Comparison of ENCODE assay signal across 15 cellular contexts in genomic region chr2:25337276-25337675, GRCh38. TPM values are rescaled to one million over a fixed set of nuclear protein-coding genes. Genes with fewer than 3 reads are reported as not detected.
DNase-seq lines count a peak whose midpoint lies in the region; ATAC-seq, FAIRE-seq and TF ChIP-seq lines count a peak whose summit lies in the region.
"Had no signal": no experiment of that assay in that cellular context is flagged by ENCODE, and none has a peak within 500 bp of the region (broad histone marks: within the 10 kb centered on the region; RNA-seq: fewer than 3 reads in every experiment).

No MANE protein-coding gene starts in this region.

- H3K4me2 ChIP-seq in HCT116 (ENCODE audit: low read length): no peak overlapping the region
- no peak overlapping the region for H3K4me2 ChIP-seq in GM12878 (ENCODE audit: control insufficient read depth, insufficient read depth)
- H3K4me2 ChIP-seq in neuronal stem cell (ENCODE audit: insufficient read depth, low read length, poor library complexity, severe bottlenecking): no peak overlapping the region

- H3K18ac ChIP-seq in neuronal stem cell (ENCODE audit: low read length): peak overlapping the region; percentile 24

- peak; percentile 69 for DNase-seq in activated CD4-positive, alpha-beta T cell treated with anti-CD3 and anti-CD28 coated beads, Interleukin-2, amount 10 ng/mL, durations not matched to agents 24 days and 14 days
- no peak for DNase-seq in activated CD4-positive, alpha-beta T cell treated with anti-CD3 and anti-CD28 coated beads, Interleukin-2, amount 50 U/mL, for 1 hour
- DNase-seq in HCT116 (ENCODE audit: low read depth, low spot score) (no peak), GM12878 (ENCODE audit: low read depth, low spot score) (no peak), neuronal stem cell (ENCODE audit: low spot score) (no peak), H4 (ENCODE audit: low spot score) (no peak), cerebellar nuclear complex (lab: John Stamatoyannopoulos, UW) (no peak), NOMO-1 (lab: John Stamatoyannopoulos, UW; ENCODE audit: unreplicated experiment in 2 of 2) (no peak)
- DNase-seq: DMS 273 treated with DMSO at 0.1 percent for 48 hours, heart right ventricle, left lung, right cardiac atrium, WERI-Rb-1 had no signal

- H3K79me2 ChIP-seq in HCT116 (ENCODE audit: insufficient read depth, low read length): 0 out of 2 replicates have a peak, but pooled peaks cover 5% of the 10 kb centered on the region
- peaks cover 29% of the 10 kb centered on the region for H3K79me2 ChIP-seq in GM12878 (ENCODE audit: control insufficient read depth, insufficient read depth, low read length)

- ATAC-seq in HCT116 (no peak), GM12878 (no peak)
- ATAC-seq: heart right ventricle, left lung, right cardiac atrium, SK-N-SH treated with all-trans-retinoic acid at 6 μM for 48 hours had no signal

- TF ChIP-seq EP300 in GM12878 (IDR thresholded peaks at IDR 0.05; ENCODE audit: borderline replicate concordance in 1 of 2, control insufficient read depth in 1 of 2, low read depth in 2 of 2, low read length in 2 of 2): no peak

- H2AK5ac ChIP-seq in neuronal stem cell (ENCODE audit: low read depth, low read length): no peak overlapping the region

- TF ChIP-seq POLR2A in HCT116 (IDR thresholded peaks at IDR 0.05; ENCODE audit: borderline replicate concordance, extremely low read depth, insufficient read depth, insufficient read length) (no peak), GM12878 (IDR thresholded peaks at IDR 0.05; ENCODE audit: low read depth, low read length) (peak; percentile 43)

- H2BK5ac ChIP-seq in neuronal stem cell (ENCODE audit: low read length): no peak overlapping the region

- no peaks in the 10 kb centered on the region for H3K79me1 ChIP-seq in neuronal stem cell (ENCODE audit: low read depth, low read length)

- FAIRE-seq in GM12878 (lab: Jason Lieb, UNC): no peak

- H3K27me3 ChIP-seq in HCT116 (ENCODE audit: insufficient read depth, low read length) (no peaks in the 10 kb centered on the region), GM12878 (replicated peaks in 1 of 2; ENCODE audit: control insufficient read depth in 2 of 2, insufficient read depth in 2 of 2, low read length in 1 of 2) (no peaks in the 10 kb centered on the region), neuronal stem cell (ENCODE audit: control insufficient read depth in 3 of 3, insufficient read depth in 3 of 3, low read depth in 1 of 3, low read length in 3 of 3) (peaks cover 2 to 31% (median 25%) of the 10 kb centered on the region in 3 experiments)
- H3K27me3 ChIP-seq: heart right ventricle, left lung had no signal

- WGBS in GM12878 (ENCODE audit: insufficient coverage, insufficient replicate concordance, low lambda C conversion rate, missing lambda C conversion rate): 86% methylated on average over 10 of the region's 10 CpGs
- no CpG with 5 or more reads among the region's 10 CpGs for WGBS in neuronal stem cell (ENCODE audit: extremely low coverage in 2 of 2, insufficient read length in 2 of 2, insufficient replicate concordance in 1 of 2), 2 donors

- intact Hi-C loops in activated CD4-positive, alpha-beta T cell treated with anti-CD3 and anti-CD28 coated beads, Interleukin-2, amount 10 ng/mL, durations not matched to agents 24 days and 14 days (cut with micrococcal nuclease): no loop called here
- intact Hi-C loops in HCT116 (cut with micrococcal nuclease) (no loop called here), GM12878 (cut with micrococcal nuclease; ENCODE audit: unreplicated experiment) (no loop called here)

- H3K4ac ChIP-seq in neuronal stem cell (ENCODE audit: low read length): no peak overlapping the region

- no peak overlapping the region for H4K8ac ChIP-seq in neuronal stem cell (ENCODE audit: low read depth, low read length)

- peak overlapping the region; percentile 70 for H3K27ac Mint-ChIP-seq in activated CD4-positive, alpha-beta T cell treated with anti-CD3 and anti-CD28 coated beads, Interleukin-2, amount 10 ng/mL, durations not matched to agents 24 days and 14 days

- no peak overlapping the region for H3K14ac ChIP-seq in neuronal stem cell (ENCODE audit: low read length)

- H3K9me3 ChIP-seq in HCT116 (ENCODE audit: control insufficient read depth in 1 of 2, insufficient read depth in 1 of 2, low read depth in 1 of 2, low read length in 2 of 2): no peaks in the 10 kb centered on the region
- H3K9me3 ChIP-seq in GM12878 (replicated peaks; ENCODE audit: control insufficient read depth, insufficient read depth, low read length): no peaks in the 10 kb centered on the region
- no peaks in the 10 kb centered on the region for H3K9me3 ChIP-seq in neuronal stem cell (replicated peaks in 1 of 2; ENCODE audit: control insufficient read depth in 2 of 2, insufficient read depth in 1 of 2, low read depth in 1 of 2, low read length in 2 of 2)
- H3K9me3 ChIP-seq: heart right ventricle, left lung, thoracic aorta had no signal

- TF ChIP-seq RAD21 in HCT116 (IDR thresholded peaks at IDR 0.05; ENCODE audit: low read depth) (0 out of 2 replicates have a peak, but pooled peaks have one; percentile 10), GM12878 (IDR thresholded peaks at IDR 0.05; ENCODE audit: insufficient read depth, low read depth, low read length) (no peak)

- no peaks in the 10 kb centered on the region for H3K9me2 ChIP-seq in HCT116 (ENCODE audit: insufficient read depth)

- no peak overlapping the region for H3K4me3 ChIP-seq in HCT116 (replicated peaks in 1 of 2; ENCODE audit: low read depth in 1 of 2, low read length in 2 of 2)
- no peak overlapping the region for H3K4me3 ChIP-seq in GM12878
- no peak overlapping the region for H3K4me3 ChIP-seq in neuronal stem cell (ENCODE audit: low read length in 2 of 2)
- H3K4me3 ChIP-seq: heart right ventricle, left lung, thoracic aorta had no signal

- POLR2A ChIA-PET in HCT116 (lab: Charles Lee) (no interaction called here), GM12878 (lab: Charles Lee) (no interaction called here)

- H4K91ac ChIP-seq in neuronal stem cell (ENCODE audit: low read depth, low read length, poor library complexity): no peak overlapping the region

- CTCF ChIA-PET in HCT116 (lab: Charles Lee) (no interaction called here), GM12878 (lab: Yijun Ruan, JAX) (no interaction called here)

- SMC1A ChIA-PET in GM12878 (lab: Charles Lee; ENCODE audit: uncharacterized antibody, unreplicated experiment): interaction anchor here (1.8 kb wide), 1 partner anchor 59 kb away, joined by 7 read pairs; no protein-coding TSS in a partner anchor

- H3K9me3 Mint-ChIP-seq in activated CD4-positive, alpha-beta T cell treated with anti-CD3 and anti-CD28 coated beads, Interleukin-2, amount 10 ng/mL, durations not matched to agents 24 days and 14 days: no peaks in the 10 kb centered on the region

- in situ Hi-C loops in GM12878 (cut with MboI): no loop called here

- peaks cover 19% of the 10 kb centered on the region for H3K36me3 Mint-ChIP-seq in activated CD4-positive, alpha-beta T cell treated with anti-CD3 and anti-CD28 coated beads, Interleukin-2, amount 10 ng/mL, durations not matched to agents 24 days and 14 days (ENCODE audit: low read depth)

- TF ChIP-seq CTCF in HCT116 (IDR thresholded peaks at IDR 0.05 in 2 of 3, conservative IDR thresholded peaks at IDR 0.05 in 1 of 3; ENCODE audit: borderline replicate concordance in 1 of 3, insufficient read depth in 1 of 3, low read depth in 2 of 3, low read length in 2 of 3) (peak in 1 of 3 experiments; percentile 14; a peak in 1 of 6 replicates), GM12878 (IDR thresholded peaks at IDR 0.05 in 2 of 3, conservative IDR thresholded peaks at IDR 0.05 in 1 of 3; ENCODE audit: control insufficient read depth in 2 of 3, extremely low read depth in 1 of 3, insufficient read depth in 1 of 3, low read depth in 3 of 3, low read length in 3 of 3) (no peak)

- RAD21 ChIA-PET in HCT116 (lab: Charles Lee; ENCODE audit: low non-redundant PET in 1 of 2, low total read pairs in 2 of 2, uncharacterized antibody in 2 of 2, unreplicated experiment in 2 of 2) (no interaction called here), GM12878 (lab: Charles Lee; ENCODE audit: unreplicated experiment) (interaction anchor here (0.6 kb wide), 1 partner anchor 117 kb away, joined by 3 read pairs; no protein-coding TSS in a partner anchor)

- H3K27ac ChIP-seq in HCT116 (ENCODE audit: low read depth, low read length) (no peak overlapping the region), GM12878 (ENCODE audit: control insufficient read depth, insufficient read depth) (no peak overlapping the region), neuronal stem cell (replicated peaks; ENCODE audit: low read length) (no peak overlapping the region)
- H3K27ac ChIP-seq: left lung, thoracic aorta, WERI-Rb-1 had no signal

- H3K27me3 Mint-ChIP-seq in activated CD4-positive, alpha-beta T cell treated with anti-CD3 and anti-CD28 coated beads, Interleukin-2, amount 10 ng/mL, durations not matched to agents 24 days and 14 days: no peaks in the 10 kb centered on the region

- peaks cover 0 to 7% of the 10 kb centered on the region in 2 experiments; a peak in 2 of 4 replicates for H3K4me1 ChIP-seq in HCT116 (ENCODE audit: control insufficient read depth in 1 of 2, insufficient read depth in 2 of 2, low read length in 2 of 2)
- peaks cover 25% of the 10 kb centered on the region for H3K4me1 ChIP-seq in GM12878 (ENCODE audit: control insufficient read depth, insufficient read depth, low read length)
- H3K4me1 ChIP-seq in neuronal stem cell (ENCODE audit: control insufficient read depth in 2 of 2, insufficient read depth in 1 of 2, low read depth in 1 of 2, low read length in 2 of 2): peaks cover 0 to 8% of the 10 kb centered on the region in 2 donors

- H2BK15ac ChIP-seq in neuronal stem cell (ENCODE audit: low read length): no peak overlapping the region

- no peak overlapping the region for H2BK120ac ChIP-seq in neuronal stem cell (ENCODE audit: low read depth, low read length)

- H3K23ac ChIP-seq in neuronal stem cell (ENCODE audit: low read depth, low read length, poor library complexity): no peak overlapping the region

- H2BK12ac ChIP-seq in neuronal stem cell (ENCODE audit: low read length): no peak overlapping the region

- H3K9ac ChIP-seq in HCT116 (ENCODE audit: low read length) (no peak overlapping the region), GM12878 (ENCODE audit: control insufficient read depth, insufficient read depth, low read length) (no peak overlapping the region), neuronal stem cell (ENCODE audit: low read depth, low read length, poor library complexity) (no peak overlapping the region)

- H3K36me3 ChIP-seq in HCT116 (ENCODE audit: control insufficient read depth in 1 of 2, insufficient read depth in 2 of 2, low read length in 2 of 2): no peaks in the 10 kb centered on the region
- H3K36me3 ChIP-seq in GM12878 (ENCODE audit: control insufficient read depth in 2 of 2, insufficient read depth in 2 of 2, low read length in 1 of 2): no peaks in the 10 kb centered on the region; a peak in 2 of 4 replicates
- H3K36me3 ChIP-seq in neuronal stem cell (replicated peaks in 1 of 2; ENCODE audit: control insufficient read depth in 2 of 2, insufficient read depth in 2 of 2, low read length in 2 of 2): no peaks in the 10 kb centered on the region
- H3K36me3 ChIP-seq: heart right ventricle, left lung, thoracic aorta had no signal

- BruUV-seq in HCT116 (replicated peaks; lab: Mats Ljungman, UMichigan) (no TSS peak), GM12878 (replicated peaks; lab: Mats Ljungman, UMichigan) (no TSS peak)

- no peaks in the 10 kb centered on the region for H4K20me1 ChIP-seq in HCT116 (ENCODE audit: insufficient read depth)
- H4K20me1 ChIP-seq in GM12878 (ENCODE audit: control insufficient read depth, insufficient read depth): peaks cover 6% of the 10 kb centered on the region

- no peak overlapping the region for H2AFZ ChIP-seq in HCT116 (ENCODE audit: low read depth, low read length, poor library complexity, severe bottlenecking)
- H2AFZ ChIP-seq in GM12878 (ENCODE audit: control insufficient read depth, low read depth, low read length): no peak overlapping the region
- no peak overlapping the region for H2AFZ ChIP-seq in neuronal stem cell (ENCODE audit: low read length)

- peaks cover 55% of the 10 kb centered on the region for H3K4me1 Mint-ChIP-seq in activated CD4-positive, alpha-beta T cell treated with anti-CD3 and anti-CD28 coated beads, Interleukin-2, amount 10 ng/mL, durations not matched to agents 24 days and 14 days

- H3K4me3 Mint-ChIP-seq in activated CD4-positive, alpha-beta T cell treated with anti-CD3 and anti-CD28 coated beads, Interleukin-2, amount 10 ng/mL, durations not matched to agents 24 days and 14 days: peak overlapping the region; percentile 35

RNA-seq across cellular contexts. Expression of gene DNMT3A, which starts 4.4 kb away (rescaled TPM):
- 97.4 and 102 TPM in 2 replicates for total RNA-seq in activated CD4-positive, alpha-beta T cell treated with anti-CD3 and anti-CD28 coated beads, Interleukin-2, amount 10 ng/mL, durations not matched to agents 24 days and 14 days
- total RNA-seq in HCT116 (2021; ENCODE audit: unreplicated experiment) (14.3 TPM), GM12878 (2014; rRNA removed) (18.1 and 28.1 TPM in 2 replicates), GM12878 (2014; rRNA removed; fragmentation: Illumina TruSeq; extraction: Trizol) (17.7 and 18.5 TPM in 2 replicates), GM12878 (2021) (47.8 and 51.6 TPM in 2 replicates)
- 7.3 and 7.6 TPM in 2 replicates for polyA plus RNA-seq in HCT116 (2012)
- total RNA-seq in GM12878 (2013; cell fraction: nucleolus; rRNA removed): 87.0 and 94.0 TPM in 2 replicates
- polyA plus RNA-seq in GM12878 (2011; ENCODE audit: low read depth): 9.7 TPM
- polyA plus RNA-seq in GM12878 (2011; rRNA removed) (4.9 and 7.4 TPM in 2 replicates), GM12878 (2014; fragmentation: Illumina TruSeq; extraction: Trizol) (10.1 and 15.7 TPM in 2 replicates), GM12878 (2014; fragmentation: Nextera tagmentation; extraction: Ambion mirVana) (10 to 100 TPM; 11.1 to 29.9 TPM), GM12878 (2014; rRNA removed) (24.5 and 25.4 TPM in 2 replicates), GM12878 (2016; fragmentation: Nextera tagmentation; extraction: Ambion mirVana) (10 to 100 TPM; 12.3 to 16.3 TPM)
- 8.9 and 11.4 TPM in 2 replicates for polyA plus RNA-seq in GM12878 (2011; cell fraction: cytosol; rRNA removed)
- polyA plus RNA-seq in GM12878 (2011; cell fraction: nucleus; rRNA removed): 27.4 and 39.0 TPM in 2 replicates
- 17.3 and 21.3 TPM in 2 replicates for polyA plus RNA-seq in GM12878 (2012)
- 24.2 and 40.7 TPM in 2 replicates for polyA minus RNA-seq in GM12878 (2011; rRNA and poly(A)+ RNA removed)
- 7.3 and 19.0 TPM in 2 replicates for polyA minus RNA-seq in GM12878 (2011; cell fraction: cytosol; rRNA and poly(A)+ RNA removed)
- 17.5 and 40.3 TPM in 2 replicates for polyA minus RNA-seq in GM12878 (2011; cell fraction: nucleus; rRNA and poly(A)+ RNA removed)
- 47.2 TPM for polyA plus RNA-seq in neuronal stem cell (2013, experiment 1 of 2)
- 47.4 TPM for polyA plus RNA-seq in neuronal stem cell (2013, experiment 2 of 2)
- total RNA-seq in H4 (2014; rRNA removed; shearing (Covaris generic)): 1.5 and 2.4 TPM in 2 replicates
